9 cellular contexts compared by ENCODE assay signal in genomic region chr1:3501856-3502665, GRCh38. TPM values are rescaled to one million over a fixed set of nuclear protein-coding genes. Genes with fewer than 3 reads are reported as not detected.
DNase-seq lines count a peak whose midpoint lies in the region; ATAC-seq and TF ChIP-seq lines count a peak whose summit lies in the region.
"Had no signal": no experiment of that assay in that cellular context is flagged by ENCODE, and none has a peak within 500 bp of the region (broad histone marks: within the 10 kb centered on the region; RNA-seq: fewer than 3 reads in every experiment).

No MANE protein-coding gene starts in this region.

- DNase-seq in DMS53 (lab: John Stamatoyannopoulos, UW) (peak; percentile 63), DMS53 treated with DMSO at 0.1 percent for 48 hours (lab: John Stamatoyannopoulos, UW; ENCODE audit: unreplicated experiment) (no peak), SK-MEL-5 (ENCODE audit: low read depth, low spot score) (peak; percentile 27), esophagus squamous epithelium (lab: John Stamatoyannopoulos, UW) (peak; percentile 60), neuronal stem cell (ENCODE audit: low spot score) (peak; percentile 79), NCI-H128 (lab: John Stamatoyannopoulos, UW; ENCODE audit: unreplicated experiment) (no peak), NCI-H1105 treated with DMSO at 0.1 percent for 48 hours (lab: John Stamatoyannopoulos, UW) (no peak)

- H3K18ac ChIP-seq in neuronal stem cell (ENCODE audit: low read length): peak overlapping the region; percentile 90

- H3K4me3 ChIP-seq in esophagus squamous epithelium (no peak overlapping the region), neuronal stem cell (ENCODE audit: low read length in 2 of 2) (no peak overlapping the region)

- no peak overlapping the region for H4K91ac ChIP-seq in neuronal stem cell (ENCODE audit: low read depth, low read length, poor library complexity)

- peaks cover 11 to 39% (median 14%) of the 10 kb centered on the region in 3 donors for H3K4me1 ChIP-seq in esophagus squamous epithelium
- peaks cover 0 to 3% of the 10 kb centered on the region in 2 donors for H3K4me1 ChIP-seq in neuronal stem cell (ENCODE audit: control insufficient read depth in 2 of 2, insufficient read depth in 1 of 2, low read depth in 1 of 2, low read length in 2 of 2)

- peak overlapping the region; percentile 89 for H3K23ac ChIP-seq in neuronal stem cell (ENCODE audit: low read depth, low read length, poor library complexity)

- peaks cover 9% of the 10 kb centered on the region for H3K79me1 ChIP-seq in neuronal stem cell (ENCODE audit: low read depth, low read length)

- H2BK5ac ChIP-seq in neuronal stem cell (ENCODE audit: low read length): peak overlapping the region; percentile 53

- H3K14ac ChIP-seq in neuronal stem cell (ENCODE audit: low read length): no peak overlapping the region

- no peak overlapping the region for H2BK15ac ChIP-seq in neuronal stem cell (ENCODE audit: low read length)

- TF ChIP-seq CTCF in esophagus squamous epithelium (IDR thresholded peaks at IDR 0.05): no peak

- no peaks in the 10 kb centered on the region for H3K9me3 ChIP-seq in esophagus squamous epithelium
- H3K9me3 ChIP-seq in neuronal stem cell (replicated peaks in 1 of 2; ENCODE audit: control insufficient read depth in 2 of 2, insufficient read depth in 1 of 2, low read depth in 1 of 2, low read length in 2 of 2): no peaks in the 10 kb centered on the region

- peak overlapping the region; percentile 73 for H2BK12ac ChIP-seq in neuronal stem cell (ENCODE audit: low read length)

- in situ Hi-C loops in SK-MEL-5 (cut with HindIII; ENCODE audit: low pct_unique_long_range_greater_than_20kb, low sequenced_read_pairs): no loop called here

- ATAC-seq in HG02798 (IDR thresholded peaks at IDR 0.05; ENCODE audit: poor library complexity, unreplicated experiment): no peak

- H3K27ac ChIP-seq in esophagus squamous epithelium (no peak overlapping the region), neuronal stem cell (replicated peaks; ENCODE audit: low read length) (no peak overlapping the region)
- H3K27ac ChIP-seq: epithelial cell of prostate had no signal

- H3K9ac ChIP-seq in neuronal stem cell (ENCODE audit: low read depth, low read length, poor library complexity): no peak overlapping the region

- H2AFZ ChIP-seq in neuronal stem cell (ENCODE audit: low read length): no peak overlapping the region

- H3K36me3 ChIP-seq in esophagus squamous epithelium: peaks cover 0 to 61% (median 0%) of the 10 kb centered on the region in 3 donors
- no peaks in the 10 kb centered on the region for H3K36me3 ChIP-seq in neuronal stem cell (replicated peaks in 1 of 2; ENCODE audit: control insufficient read depth in 2 of 2, insufficient read depth in 2 of 2, low read length in 2 of 2)

- WGBS in esophagus squamous epithelium, 2 donors: 80 to 92% methylated on average over 2 to 5 of the region's 26 CpGs
- WGBS in neuronal stem cell (ENCODE audit: extremely low coverage in 2 of 2, insufficient read length in 2 of 2, insufficient replicate concordance in 1 of 2), 2 donors: no CpG with 5 or more reads among the region's 26 CpGs

- no peaks in the 10 kb centered on the region for H3K27me3 ChIP-seq in esophagus squamous epithelium
- no peaks in the 10 kb centered on the region for H3K27me3 ChIP-seq in neuronal stem cell (ENCODE audit: control insufficient read depth in 3 of 3, insufficient read depth in 3 of 3, low read depth in 1 of 3, low read length in 3 of 3)

- H2BK120ac ChIP-seq in neuronal stem cell (ENCODE audit: low read depth, low read length): peak overlapping the region; percentile 96

- H3K4ac ChIP-seq in neuronal stem cell (ENCODE audit: low read length): no peak overlapping the region

- no peak overlapping the region for H3K4me2 ChIP-seq in neuronal stem cell (ENCODE audit: insufficient read depth, low read length, poor library complexity, severe bottlenecking)

- intact Hi-C loops in esophagus squamous epithelium (cut with DNase I): no loop called here

- H2AK5ac ChIP-seq in neuronal stem cell (ENCODE audit: low read depth, low read length): no peak overlapping the region

- H4K8ac ChIP-seq in neuronal stem cell (ENCODE audit: low read depth, low read length): peak overlapping the region; percentile 65

- no peak for TF ChIP-seq POLR2A in esophagus squamous epithelium (IDR thresholded peaks at IDR 0.05)

RNA-seq across cellular contexts. Expression of gene ARHGEF16, which starts 47.6 kb away (rescaled TPM):
- 0.45 and 0.58 TPM in 2 replicates for total RNA-seq in SK-MEL-5 (2014; rRNA removed; shearing (Covaris generic))
- polyA plus RNA-seq in SK-MEL-5 (2015; cell fraction: cytosol; rRNA removed): 0.44 and 0.60 TPM in 2 replicates
- polyA plus RNA-seq in SK-MEL-5 (2015; cell fraction: nucleus; rRNA removed): 4.8 and 6.2 TPM in 2 replicates
- 10 to 100 TPM in 3 of 4 donors, 1 to 10 TPM in 1; 8.4 to 24.6 (median 22.4) TPM for total RNA-seq in esophagus squamous epithelium
- polyA plus RNA-seq in neuronal stem cell (2013, experiment 1 of 2): 1.5 TPM
- 1.4 TPM for polyA plus RNA-seq in neuronal stem cell (2013, experiment 2 of 2)

Comparison
In these comparisons a context has a peak if more than half of its experiments do, and no peak if none do; other contexts are left out.
1. DNase-seq: peak in DMS53 (single experiment), SK-MEL-5 (single experiment), esophagus squamous epithelium (single experiment) and neuronal stem cell (single experiment); none in DMS53 treated with DMSO at 0.1 percent for 48 hours (single experiment), NCI-H128 (single experiment) and NCI-H1105 treated with DMSO at 0.1 percent for 48 hours (single experiment).